29 cellular contexts compared by ENCODE assay signal in genomic region chr4:8665406-8666360, GRCh38.
DNase-seq lines count a peak whose midpoint lies in the region; ATAC-seq and TF ChIP-seq lines count a peak whose summit lies in the region.
"Had no signal": no experiment of that assay in that cellular context is flagged by ENCODE, and none has a peak within 500 bp of the region (broad histone marks: within the 10 kb centered on the region; RNA-seq: fewer than 3 reads in every experiment).

No MANE protein-coding gene starts in this region.

- H3K9me3 Mint-ChIP-seq in H9 = peaks cover 2 to 6% of the 10 kb centered on the region in 2 experiments; a peak in 3 of 5 replicates
- H3K9me3 Mint-ChIP-seq: activated naive CD4-positive, alpha-beta T cell treated with anti-CD3 and anti-CD28 coated beads, Interleukin-2, amount 50 U/mL, for 24 hours; CD4-positive, alpha-beta memory T cell had no signal

- no peak overlapping the region for H3K4me2 ChIP-seq in H9 (ENCODE audit: insufficient read depth, insufficient read length, low read length)

- H2BK12ac ChIP-seq in H9 (ENCODE audit: insufficient read length, low read depth, low read length) = no peak overlapping the region

- H3K9me3 ChIP-seq in sigmoid colon (no peaks in the 10 kb centered on the region), H9 (ENCODE audit: control insufficient read depth, low read depth, low read length) (no peaks in the 10 kb centered on the region), esophagus muscularis mucosa (peaks cover 0 to 8% (median 0%) of the 10 kb centered on the region in 4 donors)
- H3K9me3 ChIP-seq: vagina had no signal

- H3K56ac ChIP-seq in H9 (ENCODE audit: insufficient read length, low read depth, low read length) = no peak overlapping the region

- H3K79me2 ChIP-seq in H9 (ENCODE audit: insufficient read depth, low read length) = no peaks in the 10 kb centered on the region

- H2AFZ ChIP-seq in H9 (ENCODE audit: low read length) = no peak overlapping the region

- TF ChIP-seq POLR2A in sigmoid colon (IDR thresholded peaks at IDR 0.05) (no peak), esophagus muscularis mucosa (IDR thresholded peaks at IDR 0.05; ENCODE audit: low read depth) (no peak), erythroblast (IDR thresholded peaks at IDR 0.05; ENCODE audit: low read length) (no peak)

- H3K4ac ChIP-seq in H9 (ENCODE audit: low read depth, low read length) = no peak overlapping the region

- H3K9ac ChIP-seq in H9 (ENCODE audit: extremely low read depth, insufficient read length, low read length) = no peak overlapping the region

- H3K27ac Mint-ChIP-seq in H9 = no peak overlapping the region
- H3K27ac Mint-ChIP-seq: activated naive CD4-positive, alpha-beta T cell treated with anti-CD3 and anti-CD28 coated beads, Interleukin-2, amount 50 U/mL, for 24 hours; CD4-positive, alpha-beta memory T cell; stimulated activated memory B cell treated with anti-CD40 and anti-IgM and Interleukin-4, amounts not matched to agents 10 μg/mL and 1 μg/mL and 100 μg/mL, for 72 hours; WTC11 had no signal

- H3K36me3 ChIP-seq in sigmoid colon = no peaks in the 10 kb centered on the region
- no peaks in the 10 kb centered on the region for H3K36me3 ChIP-seq in esophagus muscularis mucosa
- H3K36me3 ChIP-seq: vagina had no signal

- no peaks in the 10 kb centered on the region for H3K36me3 Mint-ChIP-seq in H9 (ENCODE audit: insufficient read depth in 1 of 3, low read depth in 3 of 3)
- H3K36me3 Mint-ChIP-seq: activated naive CD4-positive, alpha-beta T cell treated with anti-CD3 and anti-CD28 coated beads, Interleukin-2, amount 50 U/mL, for 24 hours; CD4-positive, alpha-beta memory T cell; stimulated activated memory B cell treated with anti-CD40 and anti-IgM and Interleukin-4, amounts not matched to agents 10 μg/mL and 1 μg/mL and 100 μg/mL, for 72 hours; WTC11 had no signal

- H3K23me2 ChIP-seq in H9 (ENCODE audit: insufficient read length, low read depth, low read length, poor library complexity, severe bottlenecking) = no peaks in the 10 kb centered on the region

- no peak overlapping the region for H4K5ac ChIP-seq in H9 (ENCODE audit: insufficient read length, low read depth, low read length)

- H3K4me3 ChIP-seq in epithelial cell of proximal tubule (ENCODE audit: low read depth, low read length) (no peak overlapping the region), sigmoid colon (no peak overlapping the region), esophagus muscularis mucosa (no peak overlapping the region)
- H3K4me3 ChIP-seq: vagina had no signal

- no peak overlapping the region for H4K91ac ChIP-seq in H9 (ENCODE audit: insufficient read length, low read depth, low read length)

- H3K4me1 Mint-ChIP-seq in H9 = peaks cover 10 to 16% of the 10 kb centered on the region in 2 experiments
- H3K4me1 Mint-ChIP-seq: activated naive CD4-positive, alpha-beta T cell treated with anti-CD3 and anti-CD28 coated beads, Interleukin-2, amount 50 U/mL, for 24 hours; CD4-positive, alpha-beta memory T cell; stimulated activated memory B cell treated with anti-CD40 and anti-IgM and Interleukin-4, amounts not matched to agents 10 μg/mL and 1 μg/mL and 100 μg/mL, for 72 hours had no signal

- no peak overlapping the region for H2AK5ac ChIP-seq in H9 (ENCODE audit: insufficient read length, low read length)

- no peaks in the 10 kb centered on the region for H3K79me1 ChIP-seq in H9 (ENCODE audit: insufficient read depth, low read depth, low read length, poor library complexity, severe bottlenecking)

- no peak overlapping the region for H3K4me3 Mint-ChIP-seq in H9
- H3K4me3 Mint-ChIP-seq: activated naive CD4-positive, alpha-beta T cell treated with anti-CD3 and anti-CD28 coated beads, Interleukin-2, amount 50 U/mL, for 24 hours; CD4-positive, alpha-beta memory T cell; stimulated activated memory B cell treated with anti-CD40 and anti-IgM and Interleukin-4, amounts not matched to agents 10 μg/mL and 1 μg/mL and 100 μg/mL, for 72 hours; WTC11 had no signal

- no peak for ATAC-seq in GM19452 (IDR thresholded peaks at IDR 0.05; ENCODE audit: unreplicated experiment)
- ATAC-seq: left colon; Right ventricle myocardium inferior; stimulated activated memory B cell treated with anti-CD40 and anti-IgM and Interleukin-4, amounts not matched to agents 10 μg/mL and 1 μg/mL and 100 μg/mL, for 72 hours had no signal

- H3K23ac ChIP-seq in H9 (ENCODE audit: insufficient read length, low read depth, low read length) = no peak overlapping the region

- WGBS in sigmoid colon, 2 donors = 77 to 78% methylated on average over 19 of the region's 19 CpGs
- no CpG with 5 or more reads among the region's 19 CpGs for WGBS in H9 (ENCODE audit: extremely low coverage, insufficient read length, low lambda C conversion rate)
- WGBS in esophagus muscularis mucosa = 81% methylated on average over 19 of the region's 19 CpGs

- H3K27me3 ChIP-seq in sigmoid colon = peaks cover 0 to 45% (median 10%) of the 10 kb centered on the region in 3 donors
- no peaks in the 10 kb centered on the region; the same call in 1 of the 2 replicates for H3K27me3 ChIP-seq in H9 (ENCODE audit: insufficient read depth, low read length)
- H3K27me3 ChIP-seq in esophagus muscularis mucosa = peaks cover 0 to 56% (median 0%) of the 10 kb centered on the region in 4 donors
- H3K27me3 ChIP-seq: vagina had no signal

- intact Hi-C loops in sigmoid colon (cut with DNase I) (no loop called here), esophagus muscularis mucosa (cut with DNase I) (no loop called here)

- H3K4me1 ChIP-seq in sigmoid colon (no peaks in the 10 kb centered on the region), H9 (ENCODE audit: insufficient read depth, low read length) (peaks cover 7% of the 10 kb centered on the region; the same call in 1 of the 2 replicates), esophagus muscularis mucosa (no peaks in the 10 kb centered on the region)
- H3K4me1 ChIP-seq: vagina had no signal

- no peak overlapping the region for H3K14ac ChIP-seq in H9 (ENCODE audit: insufficient read depth, low read length)

- H3K18ac ChIP-seq in H9 (ENCODE audit: insufficient read length, low read depth, low read length) = no peak overlapping the region

- H2BK120ac ChIP-seq in H9 (ENCODE audit: low read depth, low read length, poor library complexity, severe bottlenecking) = no peak overlapping the region

- no peak for TF ChIP-seq EP300 in sigmoid colon (IDR thresholded peaks at IDR 0.05)
- no peak for TF ChIP-seq EP300 in esophagus muscularis mucosa (IDR thresholded peaks at IDR 0.05)

- peaks cover 78% of the 10 kb centered on the region for H3K27me3 Mint-ChIP-seq in H9 (ENCODE audit: low read depth)

- no peaks in the 10 kb centered on the region for H4K20me1 ChIP-seq in H9 (ENCODE audit: control insufficient read depth, insufficient read depth, insufficient read length)

- no peak overlapping the region for H2BK20ac ChIP-seq in H9 (ENCODE audit: low read depth, low read length, poor library complexity, severe bottlenecking)

- no peak overlapping the region for H3T11ph ChIP-seq in H9 (ENCODE audit: low read length)

- no peak overlapping the region for H4K8ac ChIP-seq in H9 (replicated peaks; ENCODE audit: insufficient read length, low read depth, low read length)

- no peak overlapping the region for H2BK15ac ChIP-seq in H9 (ENCODE audit: low read depth, low read length)

- no peak overlapping the region for H2BK5ac ChIP-seq in H9 (ENCODE audit: insufficient read length, low read length)

- peak; percentile 19 for DNase-seq in EL
- peak; percentile 5 for DNase-seq in NCI-H82 treated with DMSO at 0.1 percent for 48 hours (lab: John Stamatoyannopoulos, UW; ENCODE audit: unreplicated experiment)
- peak; percentile 0 for DNase-seq in epithelial cell of proximal tubule (ENCODE audit: low read depth)
- peak; percentile 54 for DNase-seq in sigmoid colon
- DNase-seq in H9 = no peak
- DNase-seq in esophagus muscularis mucosa (ENCODE audit: extremely low spot score) = no peak
- no peak for DNase-seq in erythroblast (lab: John Stamatoyannopoulos, UW)
- DNase-seq: activated CD4-positive, alpha-beta T cell treated with anti-CD3 and anti-CD28 coated beads, Interleukin-2, amount 50 U/mL, for 1 hour; anterior cingulate cortex; CD4-positive, alpha-beta memory T cell; dermis blood vessel endothelial cell; DMS 273 treated with DMSO at 0.1 percent for 48 hours; GDM1; glutamatergic neuron; left colon; mesendoderm; NCI-H1105; NCI-H2029; NCI-H2227 treated with DMSO at 0.1 percent for 48 hours; occipital lobe; retina; stimulated activated CD4-positive, alpha-beta T cell treated with anti-CD3 and anti-CD28 coated beads, Interleukin-4, amount 100 ng/mL, for 1 hour; T-helper 9 cell had no signal

- TF ChIP-seq CTCF in epithelial cell of proximal tubule (conservative IDR thresholded peaks at IDR 0.05; ENCODE audit: low read depth, low read length) (no peak), sigmoid colon (IDR thresholded peaks at IDR 0.05) (no peak), H9 (conservative IDR thresholded peaks at IDR 0.05) (no peak), esophagus muscularis mucosa (IDR thresholded peaks at IDR 0.05) (no peak)

- H3K27ac ChIP-seq in sigmoid colon (no peak overlapping the region), H9 (ENCODE audit: insufficient read length, low read depth, low read length) (no peak overlapping the region), esophagus muscularis mucosa (replicated peaks in 1 of 4) (no peak overlapping the region)
- H3K27ac ChIP-seq: vagina had no signal

Comparison
In these comparisons a context has a peak if more than half of its experiments do, and no peak if none do; other contexts are left out.
1. DNase-seq: peak in EL (single experiment), NCI-H82 treated with DMSO at 0.1 percent for 48 hours (single experiment), epithelial cell of proximal tubule (single experiment) and sigmoid colon (single experiment); none in H9 (single experiment), esophagus muscularis mucosa (single experiment) and erythroblast (0 of 2).